In the genomic region with DNA sequence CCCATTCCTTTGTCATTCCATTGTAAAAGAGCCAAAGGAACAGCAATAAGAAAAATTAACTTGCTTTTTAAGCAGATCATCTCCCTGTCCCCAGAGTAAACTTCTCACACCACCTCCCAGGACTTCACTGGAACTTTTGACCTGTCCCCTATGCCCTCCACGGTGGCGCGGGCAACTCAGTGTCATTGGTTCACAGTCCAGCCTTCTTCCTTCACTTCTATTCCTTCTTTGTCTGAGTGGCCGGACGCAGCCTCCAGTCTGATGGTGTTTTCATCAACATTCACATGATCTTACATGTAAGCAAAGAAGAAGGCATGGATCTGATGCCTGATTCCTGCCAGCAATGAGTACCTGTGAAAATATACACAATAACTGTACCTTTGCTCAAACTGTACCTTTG, we compare ENCODE assay signal across 27 cellular contexts.
"Had no signal": no experiment of that assay in that cellular context is flagged by ENCODE, and none has a peak within 500 bp of the region (broad histone marks: within the 10 kb centered on the region; RNA-seq: fewer than 3 reads in every experiment).

No MANE protein-coding gene starts in this region.

- H3K36me3 ChIP-seq: adrenal gland, breast epithelium, MG63, SJCRH30 had no signal

- H3K36me3 Mint-ChIP-seq: activated naive CD4-positive, alpha-beta T cell treated with anti-CD3 and anti-CD28 coated beads, Interleukin-2, amount 50 U/mL, for 72 hours had no signal

- H3K4me1 ChIP-seq: adrenal gland, body of pancreas, breast epithelium, SJCRH30 had no signal

- H3K4me3 ChIP-seq: adrenal gland, body of pancreas, breast epithelium, MG63, SJCRH30, SK-N-MC had no signal

- H3K27ac Mint-ChIP-seq: activated CD4-positive, alpha-beta T cell treated with anti-CD3 and anti-CD28 coated beads, Interleukin-2, amount 10 ng/mL, durations not matched to agents 24 days and 14 days; activated CD8-positive, alpha-beta T cell treated with anti-CD3 and anti-CD28 coated beads for 36 hours; activated T-cell treated with anti-CD3 and anti-CD28 coated beads, Interleukin-2, amount 50 U/mL, for 72 hours; activated T-helper 17 cell treated with anti-CD3 and anti-CD28 coated beads, Interleukin-2, amount 50 U/mL, for 72 hours had no signal

- DNase-seq: activated CD4-positive, alpha-beta T cell treated with anti-CD3 and anti-CD28 coated beads, Interleukin-2, amount 10 ng/mL, durations not matched to agents 24 days and 14 days; activated CD4-positive, alpha-beta T cell treated with anti-CD3 and anti-CD28 coated beads, Interleukin-2, amount 50 U/mL, for 4 hours; activated CD8-positive, alpha-beta T cell treated with anti-CD3 and anti-CD28 coated beads for 36 hours; activated effector memory CD4-positive, alpha-beta T cell treated with anti-CD3 and anti-CD28 coated beads, Interleukin-2, amount 50 U/mL, for 16 hours; activated naive CD4-positive, alpha-beta T cell; activated T-cell treated with anti-CD3 and anti-CD28 coated beads, Interleukin-2, amount 50 U/mL, for 1 hour; activated T-cell treated with anti-CD3 and anti-CD28 coated beads, Interleukin-2, amount 50 U/mL, for 72 hours; adrenal gland; body of pancreas; central memory CD4-positive, alpha-beta T cell; Karpas-422; MG63; NCI-H1092 treated with DMSO at 0.1 percent for 48 hours; NCI-H1417 treated with DMSO at 0.1 percent for 48 hours; NCI-H1930; NCI-H345; NCI-H524 treated with DMSO at 0.1 percent for 48 hours; SHP77; SJCRH30; T1000 had no signal

- H3K9me3 ChIP-seq: adrenal gland, body of pancreas, breast epithelium, MG63, SJCRH30 had no signal

- H3K9me3 Mint-ChIP-seq: activated CD8-positive, alpha-beta T cell treated with anti-CD3 and anti-CD28 coated beads for 36 hours; activated naive CD4-positive, alpha-beta T cell treated with anti-CD3 and anti-CD28 coated beads, Interleukin-2, amount 50 U/mL, for 72 hours; activated T-cell treated with anti-CD3 and anti-CD28 coated beads, Interleukin-2, amount 50 U/mL, for 72 hours; activated T-helper 17 cell treated with anti-CD3 and anti-CD28 coated beads, Interleukin-2, amount 50 U/mL, for 72 hours had no signal

- H3K27me3 Mint-ChIP-seq: activated CD8-positive, alpha-beta T cell treated with anti-CD3 and anti-CD28 coated beads for 36 hours; activated T-helper 17 cell treated with anti-CD3 and anti-CD28 coated beads, Interleukin-2, amount 50 U/mL, for 72 hours had no signal

- FAIRE-seq: astrocyte, TTC549 had no signal

- ATAC-seq: activated CD8-positive, alpha-beta T cell treated with anti-CD3 and anti-CD28 coated beads for 36 hours; activated naive CD4-positive, alpha-beta T cell treated with anti-CD3 and anti-CD28 coated beads, Interleukin-2, amount 50 U/mL, for 72 hours; activated T-cell treated with anti-CD3 and anti-CD28 coated beads, Interleukin-2, amount 50 U/mL, for 72 hours; activated T-helper 17 cell treated with anti-CD3 and anti-CD28 coated beads, Interleukin-2, amount 50 U/mL, for 72 hours; body of pancreas; Panc1 had no signal

- H3K27ac ChIP-seq: adrenal gland, body of pancreas, breast epithelium, SJCRH30, SK-N-MC had no signal

- H3K4me3 Mint-ChIP-seq: activated CD4-positive, alpha-beta T cell treated with anti-CD3 and anti-CD28 coated beads, Interleukin-2, amount 10 ng/mL, durations not matched to agents 24 days and 14 days; activated CD8-positive, alpha-beta T cell treated with anti-CD3 and anti-CD28 coated beads for 36 hours; activated T-cell treated with anti-CD3 and anti-CD28 coated beads, Interleukin-2, amount 50 U/mL, for 72 hours; activated T-helper 17 cell treated with anti-CD3 and anti-CD28 coated beads, Interleukin-2, amount 50 U/mL, for 72 hours had no signal

- H3K27me3 ChIP-seq: adrenal gland, body of pancreas, breast epithelium, MG63, SJCRH30 had no signal
